Comparison of ENCODE assay signal across 12 cellular contexts in genomic region chr7:116172353-116172752, GRCh38. TPM values are rescaled to one million over a fixed set of nuclear protein-coding genes. Genes with fewer than 3 reads are reported as not detected.
DNase-seq lines count a peak whose midpoint lies in the region; ATAC-seq, FAIRE-seq and TF ChIP-seq lines count a peak whose summit lies in the region.
"Had no signal": no experiment of that assay in that cellular context is flagged by ENCODE, and none has a peak within 500 bp of the region (broad histone marks: within the 10 kb centered on the region; RNA-seq: fewer than 3 reads in every experiment).

No MANE protein-coding gene starts in this region.

- CTCF ChIA-PET in A549 (lab: Yijun Ruan, JAX), result interaction anchor here (0.7 to 5.9 kb wide), 29 partner anchors 8 to 954 kb away, joined by 3 to 59 read pairs (median 4); no protein-coding TSS in a partner anchor

- H3K9me3 ChIP-seq in A549 (no peaks in the 10 kb centered on the region; the same call in 2 of the 3 replicates), left ventricle myocardium inferior (replicated peaks) (no peaks in the 10 kb centered on the region)
- H3K9me3 ChIP-seq: Caco-2 had no signal

- peak in 1 of 2 experiments; percentile 7; a peak in 1 of 6 replicates for ATAC-seq in A549

- intact Hi-C loops in left ventricle myocardium inferior (cut with micrococcal nuclease), result loop anchor here (5.0 to 10.0 kb wide), 3 partner anchors 65 to 632 kb away; no protein-coding TSS in a partner anchor

- 0 out of 3 replicates have a peak overlapping the region, but pooled peaks have one; percentile 17 for H3K4me2 ChIP-seq in A549

- TF ChIP-seq EP300 in A549 (IDR thresholded peaks at IDR 0.05), result no peak

- TF ChIP-seq POLR2A in A549 (IDR thresholded peaks at IDR 0.05; ENCODE audit: low read length), result no peak

- TF ChIP-seq CTCF in A549 (IDR thresholded peaks at IDR 0.05) (no peak), left ventricle myocardium inferior (IDR thresholded peaks at IDR 0.05; ENCODE audit: borderline replicate concordance) (no peak)

- H3K27ac ChIP-seq in A549 (no peak overlapping the region), epithelial cell of prostate (peak overlapping the region; percentile 16), left ventricle myocardium inferior (replicated peaks) (no peak overlapping the region)
- H3K27ac ChIP-seq: RWPE1 had no signal

- POLR2A ChIA-PET in A549 (lab: Yijun Ruan, JAX), result no interaction called here

- H3K4me3 ChIP-seq in A549 (no peak overlapping the region), left ventricle myocardium inferior (no peak overlapping the region)
- H3K4me3 ChIP-seq: GM12878 had no signal

- FAIRE-seq in A549 (lab: Jason Lieb, UNC), result no peak

- DNase-seq in A549 (ENCODE audit: low read depth in 1 of 2, low spot score in 1 of 2) (no peak), ELR (ENCODE audit: low read depth) (peak; percentile 68), M059J (ENCODE audit: low read depth) (peak; percentile 67), epithelial cell of prostate (ENCODE audit: low read depth, low spot score) (peak; percentile 37), GDM1 (lab: John Stamatoyannopoulos, UW) (no peak), left ventricle myocardium inferior (no peak), NCI-H1092 (lab: John Stamatoyannopoulos, UW) (no peak)
- DNase-seq in activated CD4-positive, alpha-beta T cell treated with anti-CD3 and anti-CD28 coated beads, Interleukin-2, amount 50 U/mL, for 1 hour, result no peak
- DNase-seq: NCI-H187 treated with DMSO at 0.1 percent for 48 hours had no signal

- H3K4me1 ChIP-seq in A549 (peaks cover 57% of the 10 kb centered on the region), left ventricle myocardium inferior (no peaks in the 10 kb centered on the region)

- no peaks in the 10 kb centered on the region for H3K36me3 ChIP-seq in left ventricle myocardium inferior

- no peak for TF ChIP-seq RAD21 in A549 (conservative IDR thresholded peaks at IDR 0.05 in 1 of 2, IDR thresholded peaks at IDR 0.05 in 1 of 2)

- no peaks in the 10 kb centered on the region for H3K27me3 ChIP-seq in left ventricle myocardium inferior (ENCODE audit: low read depth)

TF ChIP-seq in A549, 52 proteins besides CTCF, POLR2A, EP300 and RAD21:
- TF ChIP-seq PBX3 (IDR thresholded peaks at IDR 0.05) (no peak), ATOH8 (CRISPR knock-in tag; IDR thresholded peaks at IDR 0.05; ENCODE audit: low read depth) (no peak), BHLHE40 (IDR thresholded peaks at IDR 0.05; ENCODE audit: low read depth, low read length) (no peak), FOSB (CRISPR knock-in tag; IDR thresholded peaks at IDR 0.05) (no peak), JUN (IDR thresholded peaks at IDR 0.05) (no peak), RARB (CRISPR knock-in tag; IDR thresholded peaks at IDR 0.05) (no peak), PHF8 (IDR thresholded peaks at IDR 0.05; ENCODE audit: borderline replicate concordance, low read depth) (no peak), FOSL2 (IDR thresholded peaks at IDR 0.05) (no peak), FOSL2 (CRISPR knock-in tag; IDR thresholded peaks at IDR 0.05) (peak; percentile 47; the same call in 1 of the 2 replicates), GATA3 (IDR thresholded peaks at IDR 0.05; ENCODE audit: borderline replicate concordance) (peak; percentile 38; the same call in 1 of the 2 replicates)
- TF ChIP-seq, protein P1, sequence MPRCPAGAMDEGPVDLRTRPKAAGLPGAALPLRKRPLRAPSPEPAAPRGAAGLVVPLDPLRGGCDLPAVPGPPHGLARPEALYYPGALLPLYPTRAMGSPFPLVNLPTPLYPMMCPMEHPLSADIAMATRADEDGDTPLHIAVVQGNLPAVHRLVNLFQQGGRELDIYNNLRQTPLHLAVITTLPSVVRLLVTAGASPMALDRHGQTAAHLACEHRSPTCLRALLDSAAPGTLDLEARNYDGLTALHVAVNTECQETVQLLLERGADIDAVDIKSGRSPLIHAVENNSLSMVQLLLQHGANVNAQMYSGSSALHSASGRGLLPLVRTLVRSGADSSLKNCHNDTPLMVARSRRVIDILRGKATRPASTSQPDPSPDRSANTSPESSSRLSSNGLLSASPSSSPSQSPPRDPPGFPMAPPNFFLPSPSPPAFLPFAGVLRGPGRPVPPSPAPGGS (IDR thresholded peaks at IDR 0.05), result no peak

RNA-seq across cellular contexts. Expression of gene TES, which starts 38.0 kb away (rescaled TPM):
- polyA plus RNA-seq in A549 (2011; rRNA removed) (127 and 134 TPM in 2 replicates), A549 (2017; fragmentation: RNase III; extraction: RNeasy Plus Mini Kit Qiagen cat#74134 plus additional on column Dnase treatment) (43.0 to 46.6 TPM (median 45.9 TPM) in 3 replicates)
- polyA plus RNA-seq in A549 (2012; cell fraction: cytosol; rRNA removed), result 33.6 and 33.9 TPM in 2 replicates
- 45.5 and 65.3 TPM in 2 replicates for polyA plus RNA-seq in A549 (2012; cell fraction: nucleus; rRNA removed)
- polyA minus RNA-seq in A549 (2011; rRNA and poly(A)+ RNA removed), result 74.8 and 76.6 TPM in 2 replicates
- 0.20 TPM in 1 of 2 replicates, not detected in the other for total RNA-seq in M059J (2014; rRNA removed; shearing (Covaris generic))
- 13.9 TPM for total RNA-seq in left ventricle myocardium inferior

Comparison
In these comparisons a context has a peak if more than half of its experiments do, and no peak if none do; other contexts are left out.
1. DNase-seq: peak in ELR (single experiment), M059J (single experiment) and epithelial cell of prostate (single experiment); none in A549 (0 of 2), GDM1 (single experiment), left ventricle myocardium inferior (single experiment), activated CD4-positive, alpha-beta T cell treated with anti-CD3 and anti-CD28 coated beads, Interleukin-2, amount 50 U/mL, for 1 hour (single experiment) and NCI-H1092 (single experiment).
2. RNA of gene TES, which starts 38.0 kb away (total RNA-seq): 13.9 TPM in left ventricle myocardium inferior (single experiment); 0.20 TPM in M059J; every median in the first group is over 10 times any median in the second.